1 cellular context compared by ENCODE assay signal in genomic region chr5:8227114-8227513, GRCh38.
TF ChIP-seq lines count a peak whose summit lies in the region.

No MANE protein-coding gene starts in this region.

TF ChIP-seq in HepG2, 621 proteins besides CTCF, POLR2A, EP300 and RAD21 (continued from another document):
- TF ChIP-seq STAT6 (CRISPR knock-in tag; IDR thresholded peaks at IDR 0.05; ENCODE audit: borderline replicate concordance) (no peak), ZBTB39 (CRISPR knock-in tag; IDR thresholded peaks at IDR 0.05) (no peak), ZNF512B (CRISPR knock-in tag; IDR thresholded peaks at IDR 0.05; ENCODE audit: borderline replicate concordance) (no peak)
